Comparison of ENCODE assay signal across 8 cellular contexts in the genomic region with DNA sequence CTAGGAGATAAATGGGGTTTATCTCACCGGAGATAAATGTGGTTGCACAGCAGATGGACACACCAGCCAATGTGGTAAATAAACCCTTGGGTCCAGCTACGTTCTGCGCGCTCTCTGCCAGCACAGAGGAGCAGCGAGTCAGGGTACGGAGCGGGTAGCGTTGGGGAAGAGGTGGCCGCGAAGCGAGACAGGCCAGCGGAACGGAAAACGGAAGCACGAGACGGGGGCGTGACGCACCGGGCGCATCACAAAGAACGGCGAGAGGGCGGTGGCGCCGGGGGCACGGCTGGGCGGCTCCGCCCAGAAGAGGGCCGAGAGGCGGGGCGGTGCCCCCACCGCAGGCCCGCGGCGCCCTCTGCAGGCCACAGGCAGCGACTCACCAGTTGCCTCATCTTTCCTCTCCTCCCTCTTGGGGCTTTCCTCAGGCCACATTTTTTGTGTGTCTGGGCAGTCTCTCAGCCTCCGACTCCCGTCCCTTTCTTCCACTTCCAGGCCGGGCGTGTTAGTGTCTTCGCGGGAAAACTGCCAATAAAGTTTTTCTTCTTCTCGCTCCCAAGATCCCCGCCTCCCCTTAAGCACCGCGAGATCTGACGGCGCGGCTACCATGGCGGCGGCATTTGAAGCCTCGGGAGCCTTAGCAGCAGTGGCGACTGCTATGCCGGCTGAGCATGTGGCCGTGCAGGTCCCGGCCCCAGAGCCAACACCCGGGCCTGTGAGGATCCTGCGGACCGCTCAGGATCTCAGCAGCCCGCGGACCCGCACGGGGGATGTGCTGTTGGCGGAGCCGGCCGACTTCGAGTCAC. TPM values are rescaled to one million over a fixed set of nuclear protein-coding genes. Genes with fewer than 3 reads are reported as not detected.
A peak's percentile ranks its signal among the peaks of the same experiment; 100 is the strongest.
DNase-seq lines count a peak whose midpoint lies in the region; ATAC-seq and TF ChIP-seq lines count a peak whose summit lies in the region.

A gene with protein sequence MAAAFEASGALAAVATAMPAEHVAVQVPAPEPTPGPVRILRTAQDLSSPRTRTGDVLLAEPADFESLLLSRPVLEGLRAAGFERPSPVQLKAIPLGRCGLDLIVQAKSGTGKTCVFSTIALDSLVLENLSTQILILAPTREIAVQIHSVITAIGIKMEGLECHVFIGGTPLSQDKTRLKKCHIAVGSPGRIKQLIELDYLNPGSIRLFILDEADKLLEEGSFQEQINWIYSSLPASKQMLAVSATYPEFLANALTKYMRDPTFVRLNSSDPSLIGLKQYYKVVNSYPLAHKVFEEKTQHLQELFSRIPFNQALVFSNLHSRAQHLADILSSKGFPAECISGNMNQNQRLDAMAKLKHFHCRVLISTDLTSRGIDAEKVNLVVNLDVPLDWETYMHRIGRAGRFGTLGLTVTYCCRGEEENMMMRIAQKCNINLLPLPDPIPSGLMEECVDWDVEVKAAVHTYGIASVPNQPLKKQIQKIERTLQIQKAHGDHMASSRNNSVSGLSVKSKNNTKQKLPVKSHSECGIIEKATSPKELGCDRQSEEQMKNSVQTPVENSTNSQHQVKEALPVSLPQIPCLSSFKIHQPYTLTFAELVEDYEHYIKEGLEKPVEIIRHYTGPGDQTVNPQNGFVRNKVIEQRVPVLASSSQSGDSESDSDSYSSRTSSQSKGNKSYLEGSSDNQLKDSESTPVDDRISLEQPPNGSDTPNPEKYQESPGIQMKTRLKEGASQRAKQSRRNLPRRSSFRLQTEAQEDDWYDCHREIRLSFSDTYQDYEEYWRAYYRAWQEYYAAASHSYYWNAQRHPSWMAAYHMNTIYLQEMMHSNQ (plus strand): TSS at position 581 of the 803 bp plus-strand sequence. CDS start 24 bp downstream, at position 605.

- TF ChIP-seq CTCF in WERI-Rb-1 (IDR thresholded peaks at IDR 0.05; ENCODE audit: low read depth, low read length) = peak; percentile 95
- TF ChIP-seq CTCF in mammary epithelial cell (conservative IDR thresholded peaks at IDR 0.05 in 1 of 2, IDR thresholded peaks at IDR 0.05 in 1 of 2; ENCODE audit: extremely low read depth in 1 of 2, insufficient read depth in 1 of 2, low read depth in 1 of 2, low read length in 2 of 2) = peak; percentile 66 to 81

- H3K27me3 ChIP-seq in WERI-Rb-1 (ENCODE audit: insufficient read depth, low read depth, severe bottlenecking) (no peaks in the 10 kb centered on the region), mammary epithelial cell (ENCODE audit: insufficient read depth, low read length) (no peaks in the 10 kb centered on the region)

- in situ Hi-C loops in mammary epithelial cell (cut with MboI; ENCODE audit: low sequenced_read_pairs in 2 of 2) = no loop called here

- peak; percentile 73 for ATAC-seq in GM18873 (IDR thresholded peaks at IDR 0.05; ENCODE audit: low FRiP score, unreplicated experiment)
- peak; percentile 88 for ATAC-seq in HG03139 (IDR thresholded peaks at IDR 0.05; ENCODE audit: unreplicated experiment)

- H2AFZ ChIP-seq in mammary epithelial cell (ENCODE audit: low read depth, low read length) = peak within 1 kb of the TSS; percentile 96

- peak within 1 kb of the TSS; percentile 90 for H3K9ac ChIP-seq in mammary epithelial cell (ENCODE audit: insufficient read depth, low read length)

- no TSS peak for BruUV-seq in mammary epithelial cell (replicated peaks; lab: Mats Ljungman, UMichigan)

- H3K9me3 ChIP-seq in WERI-Rb-1 (ENCODE audit: severe bottlenecking) = no peaks in the 10 kb centered on the region
- no peaks in the 10 kb centered on the region for H3K9me3 ChIP-seq in mammary epithelial cell (replicated peaks; ENCODE audit: insufficient read depth, low read length)

- intact Hi-C loops in mammary epithelial cell (cut with micrococcal nuclease) = loop anchor here (1.0 to 2.0 kb wide), 4 partner anchors 16 to 275 kb away; a partner anchor contains a TSS

- peak within 1 kb of the TSS; percentile 59 for H3K4me3 ChIP-seq in WERI-Rb-1 (ENCODE audit: low read depth, low read length)
- H3K4me3 ChIP-seq in mammary epithelial cell (replicated peaks in 1 of 3; ENCODE audit: insufficient read depth in 1 of 3, low read depth in 2 of 3, low read length in 3 of 3) = peak within 1 kb of the TSS; percentile 65 to 99 (median 71)

- H4K20me1 ChIP-seq in mammary epithelial cell (ENCODE audit: insufficient read depth, low read length) = no peaks in the 10 kb centered on the region

- H3K27ac ChIP-seq in WERI-Rb-1 (peak within 1 kb of the TSS; percentile 86), mammary epithelial cell (ENCODE audit: insufficient read depth, low read depth, low read length) (peak within 1 kb of the TSS; percentile 81)

- peak within 1 kb of the TSS; percentile 94 for H3K4me2 ChIP-seq in mammary epithelial cell (ENCODE audit: insufficient read depth, low read depth, low read length)

- DNase-seq in AG08395 (ENCODE audit: low spot score) (peak; percentile 96), NCI-H2196 treated with DMSO at 0.1 percent for 48 hours (lab: John Stamatoyannopoulos, UW; ENCODE audit: unreplicated experiment) (peak; percentile 97), WERI-Rb-1 (peak; percentile 89), mammary epithelial cell (peak; percentile 95), iPS-NIHi7 (ENCODE audit: extremely low spot score) (peak; percentile 94), smooth muscle cell of the brain vasculature (ENCODE audit: low read depth, low spot score) (peak; percentile 92)

- dilution Hi-C loops in mammary epithelial cell (cut with HindIII; ENCODE audit: low sequenced_read_pairs) = no loop called here

- H3K4me1 ChIP-seq in mammary epithelial cell (ENCODE audit: insufficient read depth, low read length) = peaks cover 18% of the 10 kb centered on the region

- peaks cover 31% of the 10 kb centered on the region for H3K79me2 ChIP-seq in mammary epithelial cell (ENCODE audit: insufficient read depth, low read length)

- CTCF ChIA-PET in mammary epithelial cell (lab: Charles Lee; ENCODE audit: low non-redundant PET) = no interaction called here

- peaks cover 31% of the 10 kb centered on the region for H3K36me3 ChIP-seq in WERI-Rb-1
- H3K36me3 ChIP-seq in mammary epithelial cell (ENCODE audit: insufficient read depth, low read length) = peaks cover 8% of the 10 kb centered on the region

- WGBS in mammary epithelial cell (ENCODE audit: low coverage, missing lambda C conversion rate) = 5% methylated on average over 29 of the region's 67 CpGs

RNA-seq across cellular contexts. Expression of the gene that starts here (rescaled TPM):
- 10 to 100 TPM; 12.9 to 17.2 TPM for total RNA-seq in mammary epithelial cell
- 7.4 TPM for polyA plus RNA-seq in mammary epithelial cell
- polyA minus RNA-seq in mammary epithelial cell = 14.0 TPM

Comparison
In these comparisons a context has a peak if more than half of its experiments do, and no peak if none do; other contexts are left out.
1. Peak in every context shown above with its lines: DNase-seq, ATAC-seq, H3K4me3 ChIP-seq and H3K27ac ChIP-seq.